In the genomic region with DNA sequence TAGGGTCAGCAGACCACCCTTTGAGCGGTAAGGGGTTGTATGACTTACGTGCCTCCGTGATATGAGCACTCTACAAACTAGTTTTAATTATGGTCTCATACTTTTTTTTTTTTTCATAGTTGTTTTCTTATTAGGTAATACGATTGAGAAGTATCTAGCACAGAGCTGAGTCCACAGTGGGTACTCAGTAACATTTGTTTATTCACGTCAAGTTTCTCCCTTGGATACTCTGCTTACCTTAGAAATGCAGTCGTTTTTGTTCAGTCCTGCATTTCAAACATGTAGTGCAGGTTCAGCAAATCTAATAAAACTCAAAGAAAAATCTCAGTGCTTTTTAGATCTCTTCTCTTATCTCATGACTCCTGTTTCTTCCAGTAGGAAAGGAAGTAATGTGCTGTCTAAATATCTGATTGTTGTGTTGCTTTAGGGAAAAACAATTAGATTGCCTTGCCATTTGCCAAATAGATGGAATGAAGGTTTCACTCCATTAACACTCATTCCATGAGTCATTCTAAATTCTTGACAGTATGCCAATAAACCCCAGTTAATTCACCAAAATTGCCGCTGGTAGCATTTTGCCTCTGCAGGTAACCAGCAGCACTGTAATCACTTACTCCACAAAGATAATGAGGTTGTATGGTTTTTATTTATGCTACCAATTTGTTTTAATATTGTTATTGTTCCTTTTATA, we compare ENCODE assay signal across 15 cellular contexts.
A peak's percentile ranks its signal among the peaks of the same experiment; 100 is the strongest.
DNase-seq lines count a peak whose midpoint lies in the region; ATAC-seq and TF ChIP-seq lines count a peak whose summit lies in the region.
"Had no signal": no experiment of that assay in that cellular context is flagged by ENCODE, and none has a peak within 500 bp of the region (broad histone marks: within the 10 kb centered on the region; RNA-seq: fewer than 3 reads in every experiment).

No MANE protein-coding gene starts in this region.

- no peak overlapping the region for H3K4me3 Mint-ChIP-seq in activated CD4-positive, alpha-beta memory T cell treated with anti-CD3 and anti-CD28 coated beads, Interleukin-2, amount 10 ng/mL, durations not matched to agents 7 days and 5 days
- no peak overlapping the region for H3K4me3 Mint-ChIP-seq in immature natural killer cell

- no peaks in the 10 kb centered on the region for H3K9me3 Mint-ChIP-seq in activated CD4-positive, alpha-beta memory T cell treated with anti-CD3 and anti-CD28 coated beads, Interleukin-2, amount 10 ng/mL, durations not matched to agents 7 days and 5 days
- peaks cover 0 to 5% (median 0%) of the 10 kb centered on the region in 6 donors for H3K9me3 Mint-ChIP-seq in immature natural killer cell

- CTCF ChIA-PET in activated CD4-positive, alpha-beta memory T cell treated with anti-CD3 and anti-CD28 coated beads, Interleukin-2, amount 10 ng/mL, durations not matched to agents 7 days and 5 days (lab: Charles Lee) = no interaction called here

- H3K4me1 ChIP-seq in left lung = no peaks in the 10 kb centered on the region

- intact Hi-C loops in left lung (cut with DNase I) (no loop called here), lower leg skin (cut with DNase I; ENCODE audit: low total_unique reads) (no loop called here)

- ATAC-seq in left lung (peak; percentile 83), HG02973 (IDR thresholded peaks at IDR 0.05; ENCODE audit: unreplicated experiment) (no peak)
- ATAC-seq: activated CD4-positive, CD25-positive, alpha-beta regulatory T cell treated with anti-CD3 and anti-CD28 coated beads, Interleukin-2, amount 50 U/mL, for 24 hours; GM12878 had no signal

- no peak for TF ChIP-seq POLR2A in lower leg skin (IDR thresholded peaks at IDR 0.05)

- H3K36me3 ChIP-seq in left lung = no peaks in the 10 kb centered on the region

- no peaks in the 10 kb centered on the region for H3K36me3 Mint-ChIP-seq in activated CD4-positive, alpha-beta memory T cell treated with anti-CD3 and anti-CD28 coated beads, Interleukin-2, amount 10 ng/mL, durations not matched to agents 7 days and 5 days (ENCODE audit: low read depth)
- no peaks in the 10 kb centered on the region for H3K36me3 Mint-ChIP-seq in immature natural killer cell

- no peaks in the 10 kb centered on the region for H3K27me3 ChIP-seq in left lung

- in situ Hi-C loops in SK-MEL-5 (cut with HindIII; ENCODE audit: low pct_unique_long_range_greater_than_20kb, low sequenced_read_pairs) = no loop called here

- H3K4me3 ChIP-seq in left lung (no peak overlapping the region), lower leg skin (ENCODE audit: low read depth, poor library complexity, severe bottlenecking) (no peak overlapping the region)
- H3K4me3 ChIP-seq: GM12878, SK-N-MC had no signal

- WGBS in lower leg skin, 2 donors = 51 to 63% methylated on average over 7 of the region's 7 CpGs

- H3K27ac ChIP-seq in left lung = no peak overlapping the region
- H3K27ac ChIP-seq: SK-N-MC had no signal

- TF ChIP-seq CTCF in left lung (IDR thresholded peaks at IDR 0.05) (no peak), lower leg skin (IDR thresholded peaks at IDR 0.05) (no peak)

- POLR2A ChIA-PET in activated CD4-positive, alpha-beta memory T cell treated with anti-CD3 and anti-CD28 coated beads, Interleukin-2, amount 10 ng/mL, durations not matched to agents 7 days and 5 days (lab: Charles Lee) = no interaction called here

- no peaks in the 10 kb centered on the region for H3K4me1 Mint-ChIP-seq in activated CD4-positive, alpha-beta memory T cell treated with anti-CD3 and anti-CD28 coated beads, Interleukin-2, amount 10 ng/mL, durations not matched to agents 7 days and 5 days
- H3K4me1 Mint-ChIP-seq in immature natural killer cell = no peaks in the 10 kb centered on the region

- H3K27ac Mint-ChIP-seq in activated CD4-positive, alpha-beta memory T cell treated with anti-CD3 and anti-CD28 coated beads, Interleukin-2, amount 10 ng/mL, durations not matched to agents 7 days and 5 days = no peak overlapping the region
- no peak overlapping the region for H3K27ac Mint-ChIP-seq in immature natural killer cell

- peaks cover 19% of the 10 kb centered on the region for H3K27me3 Mint-ChIP-seq in activated CD4-positive, alpha-beta memory T cell treated with anti-CD3 and anti-CD28 coated beads, Interleukin-2, amount 10 ng/mL, durations not matched to agents 7 days and 5 days
- H3K27me3 Mint-ChIP-seq in immature natural killer cell (ENCODE audit: low read depth in 3 of 3) = peaks cover 2 to 7% (median 2%) of the 10 kb centered on the region in 3 donors

- DNase-seq in H4 (ENCODE audit: low spot score) (peak; percentile 48), NCI-H146 treated with DMSO at 0.1 percent for 48 hours (lab: John Stamatoyannopoulos, UW; ENCODE audit: unreplicated experiment) (peak; percentile 40), SK-MEL-5 (ENCODE audit: low read depth, low spot score) (peak; percentile 11), left lung (no peak), immature natural killer cell (no peak), lower leg skin (ENCODE audit: low spot score in 2 of 2) (no peak)
- DNase-seq in activated CD4-positive, alpha-beta memory T cell treated with anti-CD3 and anti-CD28 coated beads, Interleukin-2, amount 10 ng/mL, durations not matched to agents 7 days and 5 days = no peak
- DNase-seq: activated T-cell treated with anti-CD3 and anti-CD28 coated beads, Interleukin-2, amount 50 U/mL, for 48 hours; aorta; hypothalamus; NCI-H2171 treated with DMSO at 0.1 percent for 48 hours had no signal

- no peaks in the 10 kb centered on the region for H3K9me3 ChIP-seq in left lung

Comparison
In these comparisons a context has a peak if more than half of its experiments do, and no peak if none do; other contexts are left out.
1. DNase-seq: peak in H4 (single experiment), NCI-H146 treated with DMSO at 0.1 percent for 48 hours (single experiment) and SK-MEL-5 (single experiment); none in left lung (0 of 2), activated CD4-positive, alpha-beta memory T cell treated with anti-CD3 and anti-CD28 coated beads, Interleukin-2, amount 10 ng/mL, durations not matched to agents 7 days and 5 days (single experiment), immature natural killer cell (0 of 3) and lower leg skin (0 of 2).